ENCODE assay signal across 7 cellular contexts in genomic region chr14:97477353-97477752, GRCh38.
"Had no signal": no experiment of that assay in that cellular context is flagged by ENCODE, and none has a peak within 500 bp of the region (broad histone marks: within the 10 kb centered on the region; RNA-seq: fewer than 3 reads in every experiment).

No MANE protein-coding gene starts in this region.

- H3K4me1 Mint-ChIP-seq: IgD-negative memory B cell had no signal

- H3K4me3 Mint-ChIP-seq: GM23338, H9 had no signal

- H3K9me3 Mint-ChIP-seq: GM23338, H9 had no signal

- H3K27ac Mint-ChIP-seq: GM23338, H9, IgD-negative memory B cell had no signal

- H3K27me3 Mint-ChIP-seq: IgD-negative memory B cell had no signal

- H3K36me3 Mint-ChIP-seq: IgD-negative memory B cell had no signal

- ATAC-seq: GM23338, HepG2 had no signal

- H3K4me3 ChIP-seq: GM23338 had no signal

- H3K27ac ChIP-seq: HL-60 had no signal

- DNase-seq: H9, HCEC 1CT, KBM-7 had no signal
